1 cellular context compared by ENCODE assay signal in genomic region chr20:57389695-57390603, GRCh38.
A peak's percentile ranks its signal among the peaks of the same experiment; 100 is the strongest.
TF ChIP-seq lines count a peak whose summit lies in the region.

No MANE protein-coding gene starts in this region.

TF ChIP-seq in K562, 482 proteins besides CTCF, POLR2A, EP300 and RAD21 (continued from another document and continues in another):
- TF ChIP-seq, protein P1, sequence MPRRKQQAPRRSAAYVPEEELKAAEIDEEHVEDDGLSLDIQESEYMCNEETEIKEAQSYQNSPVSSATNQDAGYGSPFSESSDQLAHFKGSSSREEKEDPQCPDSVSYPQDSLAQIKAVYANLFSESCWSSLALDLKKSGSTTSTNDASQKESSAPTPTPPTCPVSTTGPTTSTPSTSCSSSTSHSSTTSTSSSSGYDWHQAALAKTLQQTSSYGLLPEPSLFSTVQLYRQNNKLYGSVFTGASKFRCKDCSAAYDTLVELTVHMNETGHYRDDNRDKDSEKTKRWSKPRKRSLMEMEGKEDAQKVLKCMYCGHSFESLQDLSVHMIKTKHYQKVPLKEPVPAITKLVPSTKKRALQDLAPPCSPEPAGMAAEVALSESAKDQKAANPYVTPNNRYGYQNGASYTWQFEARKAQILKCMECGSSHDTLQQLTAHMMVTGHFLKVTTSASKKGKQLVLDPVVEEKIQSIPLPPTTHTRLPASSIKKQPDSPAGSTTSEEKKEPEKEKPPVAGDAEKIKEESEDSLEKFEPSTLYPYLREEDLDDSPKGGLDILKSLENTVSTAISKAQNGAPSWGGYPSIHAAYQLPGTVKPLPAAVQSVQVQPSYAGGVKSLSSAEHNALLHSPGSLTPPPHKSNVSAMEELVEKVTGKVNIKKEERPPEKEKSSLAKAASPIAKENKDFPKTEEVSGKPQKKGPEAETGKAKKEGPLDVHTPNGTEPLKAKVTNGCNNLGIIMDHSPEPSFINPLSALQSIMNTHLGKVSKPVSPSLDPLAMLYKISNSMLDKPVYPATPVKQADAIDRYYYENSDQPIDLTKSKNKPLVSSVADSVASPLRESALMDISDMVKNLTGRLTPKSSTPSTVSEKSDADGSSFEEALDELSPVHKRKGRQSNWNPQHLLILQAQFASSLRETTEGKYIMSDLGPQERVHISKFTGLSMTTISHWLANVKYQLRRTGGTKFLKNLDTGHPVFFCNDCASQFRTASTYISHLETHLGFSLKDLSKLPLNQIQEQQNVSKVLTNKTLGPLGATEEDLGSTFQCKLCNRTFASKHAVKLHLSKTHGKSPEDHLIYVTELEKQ (CRISPR knock-in tag; IDR thresholded peaks at IDR 0.05): no peak
- TF ChIP-seq HDAC2 (IDR thresholded peaks at IDR 0.05) (peak; percentile 73; the same call in 1 of the 2 replicates), PPARD (CRISPR knock-in tag; IDR thresholded peaks at IDR 0.05) (no peak), ELF4 (CRISPR knock-in tag; IDR thresholded peaks at IDR 0.05) (no peak; the same call in 1 of the 2 replicates), MBD1 (CRISPR knock-in tag; IDR thresholded peaks at IDR 0.05) (no peak), HIVEP1 (CRISPR knock-in tag; IDR thresholded peaks at IDR 0.05) (peak; percentile 48; the same call in 1 of the 2 replicates), RB1 (IDR thresholded peaks at IDR 0.05; ENCODE audit: low read depth) (no peak), NONO (IDR thresholded peaks at IDR 0.05; ENCODE audit: low read depth in 2 of 2, low read length in 1 of 2) (no peak), ADNP (tag; IDR thresholded peaks at IDR 0.05) (no peak), CGGBP1 (CRISPR knock-in tag; IDR thresholded peaks at IDR 0.05) (no peak), ZNF224 (CRISPR knock-in tag; IDR thresholded peaks at IDR 0.05) (no peak), ZKSCAN3 (CRISPR knock-in tag; IDR thresholded peaks at IDR 0.05) (no peak), MLLT1 (IDR thresholded peaks at IDR 0.05) (0 out of 4 replicates have a peak, but pooled peaks have one; percentile 12 to 62), YBX1 (IDR thresholded peaks at IDR 0.05) (no peak), CEBPG (CRISPR knock-in tag; IDR thresholded peaks at IDR 0.05) (no peak), CEBPG (tag; conservative IDR thresholded peaks at IDR 0.05 in 1 of 2, IDR thresholded peaks at IDR 0.05 in 1 of 2) (no peak), ARID2 (IDR thresholded peaks at IDR 0.05) (no peak), MCM5 (IDR thresholded peaks at IDR 0.05; ENCODE audit: low read depth) (no peak), ZNF146 (CRISPR knock-in tag; IDR thresholded peaks at IDR 0.05; ENCODE audit: unreplicated experiment) (no peak), ZNF174 (CRISPR knock-in tag; IDR thresholded peaks at IDR 0.05) (no peak), SMAD4 (CRISPR knock-in tag; conservative IDR thresholded peaks at IDR 0.05) (peak; percentile 49; the same call in 1 of the 2 replicates), TEAD2 (tag; IDR thresholded peaks at IDR 0.05) (no peak), SNRNP70 (optimal IDR thresholded peaks at IDR 0.05; ENCODE audit: low read depth, low read length) (no peak), ZC3H4 (CRISPR knock-in tag; IDR thresholded peaks at IDR 0.05; ENCODE audit: borderline replicate concordance) (peak; percentile 91; the same call in 1 of the 2 replicates), MLX (CRISPR knock-in tag; conservative IDR thresholded peaks at IDR 0.05) (no peak), DNMT1 (IDR thresholded peaks at IDR 0.05) (no peak), MTA1 (IDR thresholded peaks at IDR 0.05; ENCODE audit: borderline replicate concordance) (peak; percentile 68; the same call in 1 of the 2 replicates), ZNF609 (CRISPR knock-in tag; IDR thresholded peaks at IDR 0.05; ENCODE audit: borderline replicate concordance) (no peak), FOXA3 (CRISPR knock-in tag; conservative IDR thresholded peaks at IDR 0.05 in 1 of 2, IDR thresholded peaks at IDR 0.05 in 1 of 2) (peak in 1 of 2 experiments; percentile 62; a peak in 1 of 4 replicates), ZNF347 (CRISPR knock-in tag; IDR thresholded peaks at IDR 0.05; ENCODE audit: low read depth) (no peak), ETV1 (tag; conservative IDR thresholded peaks at IDR 0.05; ENCODE audit: low read depth) (peak; percentile 45; the same call in 1 of the 2 replicates), ZNF778 (CRISPR knock-in tag; IDR thresholded peaks at IDR 0.05) (no peak)
- TF ChIP-seq, protein P2, sequence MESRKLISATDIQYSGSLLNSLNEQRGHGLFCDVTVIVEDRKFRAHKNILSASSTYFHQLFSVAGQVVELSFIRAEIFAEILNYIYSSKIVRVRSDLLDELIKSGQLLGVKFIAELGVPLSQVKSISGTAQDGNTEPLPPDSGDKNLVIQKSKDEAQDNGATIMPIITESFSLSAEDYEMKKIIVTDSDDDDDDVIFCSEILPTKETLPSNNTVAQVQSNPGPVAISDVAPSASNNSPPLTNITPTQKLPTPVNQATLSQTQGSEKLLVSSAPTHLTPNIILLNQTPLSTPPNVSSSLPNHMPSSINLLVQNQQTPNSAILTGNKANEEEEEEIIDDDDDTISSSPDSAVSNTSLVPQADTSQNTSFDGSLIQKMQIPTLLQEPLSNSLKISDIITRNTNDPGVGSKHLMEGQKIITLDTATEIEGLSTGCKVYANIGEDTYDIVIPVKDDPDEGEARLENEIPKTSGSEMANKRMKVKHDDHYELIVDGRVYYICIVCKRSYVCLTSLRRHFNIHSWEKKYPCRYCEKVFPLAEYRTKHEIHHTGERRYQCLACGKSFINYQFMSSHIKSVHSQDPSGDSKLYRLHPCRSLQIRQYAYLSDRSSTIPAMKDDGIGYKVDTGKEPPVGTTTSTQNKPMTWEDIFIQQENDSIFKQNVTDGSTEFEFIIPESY (CRISPR knock-in tag; IDR thresholded peaks at IDR 0.05): no peak
- TF ChIP-seq, protein P3, sequence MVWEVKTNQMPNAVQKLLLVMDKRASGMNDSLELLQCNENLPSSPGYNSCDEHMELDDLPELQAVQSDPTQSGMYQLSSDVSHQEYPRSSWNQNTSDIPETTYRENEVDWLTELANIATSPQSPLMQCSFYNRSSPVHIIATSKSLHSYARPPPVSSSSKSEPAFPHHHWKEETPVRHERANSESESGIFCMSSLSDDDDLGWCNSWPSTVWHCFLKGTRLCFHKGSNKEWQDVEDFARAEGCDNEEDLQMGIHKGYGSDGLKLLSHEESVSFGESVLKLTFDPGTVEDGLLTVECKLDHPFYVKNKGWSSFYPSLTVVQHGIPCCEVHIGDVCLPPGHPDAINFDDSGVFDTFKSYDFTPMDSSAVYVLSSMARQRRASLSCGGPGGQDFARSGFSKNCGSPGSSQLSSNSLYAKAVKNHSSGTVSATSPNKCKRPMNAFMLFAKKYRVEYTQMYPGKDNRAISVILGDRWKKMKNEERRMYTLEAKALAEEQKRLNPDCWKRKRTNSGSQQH (CRISPR knock-in tag; IDR thresholded peaks at IDR 0.05): no peak
- TF ChIP-seq, protein P4, sequence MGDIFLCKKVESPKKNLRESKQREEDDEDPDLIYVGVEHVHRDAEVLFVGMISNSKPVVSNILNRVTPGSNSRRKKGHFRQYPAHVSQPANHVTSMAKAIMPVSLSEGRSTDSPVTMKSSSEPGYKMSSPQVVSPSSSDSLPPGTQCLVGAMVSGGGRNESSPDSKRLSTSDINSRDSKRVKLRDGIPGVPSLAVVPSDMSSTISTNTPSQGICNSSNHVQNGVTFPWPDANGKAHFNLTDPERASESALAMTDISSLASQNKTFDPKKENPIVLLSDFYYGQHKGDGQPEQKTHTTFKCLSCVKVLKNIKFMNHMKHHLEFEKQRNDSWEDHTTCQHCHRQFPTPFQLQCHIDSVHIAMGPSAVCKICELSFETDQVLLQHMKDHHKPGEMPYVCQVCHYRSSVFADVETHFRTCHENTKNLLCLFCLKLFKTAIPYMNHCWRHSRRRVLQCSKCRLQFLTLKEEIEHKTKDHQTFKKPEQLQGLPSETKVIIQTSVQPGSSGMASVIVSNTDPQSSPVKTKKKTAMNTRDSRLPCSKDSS (IDR thresholded peaks at IDR 0.05; ENCODE audit: low read depth, partially characterized antibody): no peak
- TF ChIP-seq, protein P5, sequence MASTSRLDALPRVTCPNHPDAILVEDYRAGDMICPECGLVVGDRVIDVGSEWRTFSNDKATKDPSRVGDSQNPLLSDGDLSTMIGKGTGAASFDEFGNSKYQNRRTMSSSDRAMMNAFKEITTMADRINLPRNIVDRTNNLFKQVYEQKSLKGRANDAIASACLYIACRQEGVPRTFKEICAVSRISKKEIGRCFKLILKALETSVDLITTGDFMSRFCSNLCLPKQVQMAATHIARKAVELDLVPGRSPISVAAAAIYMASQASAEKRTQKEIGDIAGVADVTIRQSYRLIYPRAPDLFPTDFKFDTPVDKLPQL (IDR thresholded peaks at IDR 0.05; ENCODE audit: extremely low read depth, insufficient read length): no peak
- TF ChIP-seq, protein P6, sequence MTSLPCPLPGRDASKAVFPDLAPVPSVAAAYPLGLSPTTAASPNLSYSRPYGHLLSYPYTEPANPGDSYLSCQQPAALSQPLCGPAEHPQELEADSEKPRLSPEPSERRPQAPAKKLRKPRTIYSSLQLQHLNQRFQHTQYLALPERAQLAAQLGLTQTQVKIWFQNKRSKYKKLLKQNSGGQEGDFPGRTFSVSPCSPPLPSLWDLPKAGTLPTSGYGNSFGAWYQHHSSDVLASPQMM (CRISPR knock-in tag; IDR thresholded peaks at IDR 0.05): no peak
